21 cellular contexts compared by ENCODE assay signal in the genomic region with DNA sequence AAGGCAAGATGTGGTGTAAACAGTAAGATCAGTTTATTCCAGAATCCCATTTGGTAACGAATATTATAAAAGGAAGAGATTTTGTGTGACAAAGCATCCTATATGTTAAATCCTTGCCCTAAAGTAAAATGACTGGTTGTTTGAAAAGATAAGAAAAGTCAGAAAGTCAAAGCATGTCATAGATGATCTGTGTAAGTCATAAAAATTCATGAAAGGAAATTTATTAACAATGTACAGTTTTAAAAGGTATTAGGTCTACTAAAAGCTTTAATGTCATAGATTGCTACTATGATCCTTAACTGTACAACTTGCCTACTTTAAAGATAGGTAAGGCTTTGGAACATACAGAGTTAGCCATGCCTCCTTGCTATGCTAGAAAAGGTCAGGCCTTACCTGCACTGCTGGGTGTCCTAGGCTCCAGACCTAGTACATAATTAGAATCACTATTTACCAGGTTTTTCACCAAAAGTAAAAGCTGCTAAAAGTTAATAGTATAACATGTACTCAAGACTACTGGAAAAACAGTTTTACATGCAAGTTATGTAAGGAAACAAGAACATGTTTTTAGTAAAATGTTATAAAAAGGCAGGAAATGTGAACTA.
DNase-seq lines count a peak whose midpoint lies in the region; TF ChIP-seq lines count a peak whose summit lies in the region.
"Had no signal": no experiment of that assay in that cellular context is flagged by ENCODE, and none has a peak within 500 bp of the region (broad histone marks: within the 10 kb centered on the region; RNA-seq: fewer than 3 reads in every experiment).

No MANE protein-coding gene starts in this region.

- DNase-seq in ELR (ENCODE audit: low read depth): peak; percentile 1
- DNase-seq in OCI-M1 (lab: John Stamatoyannopoulos, UW): peak; percentile 36
- peak; percentile 12 for DNase-seq in fibroblast of mammary gland (ENCODE audit: low read depth)
- DNase-seq in GDM1 (lab: John Stamatoyannopoulos, UW): no peak
- no peak for DNase-seq in kidney tubule cell (ENCODE audit: low spot score)
- no peak for DNase-seq in medulla oblongata (ENCODE audit: extremely low spot score)
- DNase-seq: Caco-2; CD4-positive, alpha-beta T cell; GF-D8; H7; IMR-90; Kasumi-1; NCI-H1092 treated with DMSO at 0.1 percent for 48 hours; NCI-H1436 treated with DMSO at 0.1 percent for 48 hours; NCI-H1930; NCI-H2227 treated with DMSO at 0.1 percent for 48 hours; NCI-H510A; NCI-H748 treated with DMSO at 0.1 percent for 48 hours; T-helper 1 cell had no signal

- no peak for TF ChIP-seq CTCF in fibroblast of mammary gland (conservative IDR thresholded peaks at IDR 0.05; ENCODE audit: control insufficient read depth, insufficient read depth, low read depth, low read length)

- H3K36me3 ChIP-seq in HUES64 (ENCODE audit: insufficient read depth, low read length): no peaks in the 10 kb centered on the region
- H3K36me3 ChIP-seq: SJSA1 had no signal

- no peaks in the 10 kb centered on the region for H3K27me3 ChIP-seq in HUES64 (ENCODE audit: insufficient read depth, low read length)
- H3K27me3 ChIP-seq: SJSA1 had no signal

- H3K4me3 ChIP-seq in HUES64 (ENCODE audit: low read length) (peak overlapping the region; percentile 13; the same call in 1 of the 2 replicates), fibroblast of mammary gland (ENCODE audit: control insufficient read depth, low read depth, low read length) (no peak overlapping the region)
- H3K4me3 ChIP-seq: SJSA1 had no signal

- no peaks in the 10 kb centered on the region for H3K4me1 ChIP-seq in HUES64 (ENCODE audit: insufficient read depth, low read length)
- H3K4me1 ChIP-seq: Caco-2, SJSA1 had no signal

- H3K27ac ChIP-seq in HUES64 (ENCODE audit: low read depth, low read length): no peak overlapping the region
- H3K27ac ChIP-seq: SJSA1 had no signal

- WGBS in HUES64: 100% methylated on average over 1 of the region's 1 CpG

- H3K9ac ChIP-seq in HUES64 (ENCODE audit: low read depth, low read length): no peak overlapping the region

- H3K9me3 ChIP-seq in HUES64 (ENCODE audit: insufficient read depth, low read depth, low read length): peaks cover 68% of the 10 kb centered on the region

Comparison
In these comparisons a context has a peak if more than half of its experiments do, and no peak if none do; other contexts are left out.
1. DNase-seq: peak in ELR (single experiment), OCI-M1 (single experiment) and fibroblast of mammary gland (single experiment); none in GDM1 (single experiment), kidney tubule cell (single experiment) and medulla oblongata (single experiment).